8 cellular contexts compared by ENCODE assay signal in genomic region chrX:120629667-120630537, GRCh38.
A peak's percentile ranks its signal among the peaks of the same experiment; 100 is the strongest.
DNase-seq lines count a peak whose midpoint lies in the region; ATAC-seq lines count a peak whose summit lies in the region.

Gene C1GALT1C1 (minus strand): TSS chrX:120630054. CDS start chrX:120627166, 2,888 bp downstream.

- ATAC-seq in HG03442 (IDR thresholded peaks at IDR 0.05; ENCODE audit: unreplicated experiment), result peak; percentile 95

- H3K27ac ChIP-seq in cingulate gyrus (ENCODE audit: low read depth, low read length), result peak within 1 kb of the TSS; percentile 93

- DNase-seq in Ammon's horn (ENCODE audit: low spot score), result peak; percentile 92
- DNase-seq in GM19238 (ENCODE audit: insufficient read length, low spot score), result peak; percentile 50
- peak; percentile 97 to 100 for DNase-seq in NCI-H524 (lab: John Stamatoyannopoulos, UW)
- peak; percentile 87 to 90 for DNase-seq in activated CD4-positive, alpha-beta T cell treated with anti-CD3 and anti-CD28 coated beads for 4 hours
- peak; percentile 93 for DNase-seq in kidney tubule cell (ENCODE audit: low spot score)
- peak; percentile 61 to 81 (median 69) for DNase-seq in stimulated activated CD4-positive, alpha-beta T cell treated with anti-CD3 and anti-CD28 coated beads, Interleukin-1b, Interleukin-23, amount 100 ng/mL, for 24 hours (ENCODE audit: low read depth in 4 of 4, low spot score in 1 of 4)

Comparison
In these comparisons a context has a peak if more than half of its experiments do, and no peak if none do; other contexts are left out.
1. Peak in every context shown above with its lines: DNase-seq, ATAC-seq and H3K27ac ChIP-seq.